In genomic region chrX:65253817-65254216, GRCh38 we compare ENCODE assay signal across 25 cellular contexts.
DNase-seq lines count a peak whose midpoint lies in the region; ATAC-seq, FAIRE-seq and TF ChIP-seq lines count a peak whose summit lies in the region.
"Had no signal": no experiment of that assay in that cellular context is flagged by ENCODE, and none has a peak within 500 bp of the region (broad histone marks: within the 10 kb centered on the region; RNA-seq: fewer than 3 reads in every experiment).

No MANE protein-coding gene starts in this region.

- no peaks in the 10 kb centered on the region for H3K9me3 ChIP-seq in DND-41 (ENCODE audit: insufficient read depth, low read length, severe bottlenecking)
- no peaks in the 10 kb centered on the region for H3K9me3 ChIP-seq in kidney (ENCODE audit: control insufficient read depth in 1 of 2, low read length in 2 of 2)
- peaks cover 0 to 82% (median 30%) of the 10 kb centered on the region in 8 donors for H3K9me3 ChIP-seq in spleen
- peaks cover 0 to 13% (median 0%) of the 10 kb centered on the region in 3 experiments for H3K9me3 ChIP-seq in naive thymus-derived CD4-positive, alpha-beta T cell (ENCODE audit: control insufficient read depth in 2 of 3, low read length in 3 of 3)
- H3K9me3 ChIP-seq: A549, Caco-2 had no signal

- no peaks in the 10 kb centered on the region for H3K27me3 Mint-ChIP-seq in naive thymus-derived CD4-positive, alpha-beta T cell
- H3K27me3 Mint-ChIP-seq: B cell; CD4-positive, alpha-beta T cell had no signal

- no peak for TF ChIP-seq POLR2A in spleen (IDR thresholded peaks at IDR 0.05)

- H3K36me3 ChIP-seq in DND-41 (ENCODE audit: insufficient read depth, low read length) (no peaks in the 10 kb centered on the region), kidney (ENCODE audit: control insufficient read depth in 1 of 2, insufficient read depth in 2 of 2, low read length in 2 of 2) (no peaks in the 10 kb centered on the region), spleen (no peaks in the 10 kb centered on the region)
- H3K36me3 ChIP-seq in naive thymus-derived CD4-positive, alpha-beta T cell (ENCODE audit: control insufficient read depth in 2 of 3, insufficient read depth in 3 of 3, low read length in 3 of 3), result no peaks in the 10 kb centered on the region
- H3K36me3 ChIP-seq: BLaER1 treated with 17β-estradiol and CSF1 and Interleukin-3, amounts not matched to agents 10 nM and 100 nM had no signal

- no peak for FAIRE-seq in kidney (lab: Jason Lieb, UNC)
- FAIRE-seq: G401.6, GM12878, GM12892, GM18507, GM19239 had no signal

- H3K27ac ChIP-seq in DND-41 (ENCODE audit: low read length) (peak overlapping the region; percentile 20; the same call in 1 of the 2 replicates), kidney (ENCODE audit: low read depth in 2 of 2, low read length in 2 of 2) (no peak overlapping the region), spleen (no peak overlapping the region)
- H3K27ac ChIP-seq in naive thymus-derived CD4-positive, alpha-beta T cell (ENCODE audit: low read depth, low read length), result no peak overlapping the region
- H3K27ac ChIP-seq: 22Rv1; A549; BLaER1 treated with 17β-estradiol and CSF1 and Interleukin-3, amounts not matched to agents 10 nM and 100 nM; C4-2B had no signal

- H2AFZ ChIP-seq in DND-41 (ENCODE audit: low read depth, low read length), result no peak overlapping the region

- no peaks in the 10 kb centered on the region for H3K79me2 ChIP-seq in DND-41 (ENCODE audit: insufficient read depth, low read length)

- CTCF ChIA-PET in naive thymus-derived CD4-positive, alpha-beta T cell (lab: Charles Lee), result no interaction called here

- TF ChIP-seq CTCF in DND-41 (IDR thresholded peaks at IDR 0.05; ENCODE audit: borderline replicate concordance, extremely low read depth, low read length, poor library complexity, severe bottlenecking), result no peak
- TF ChIP-seq CTCF in kidney (IDR thresholded peaks at IDR 0.05; ENCODE audit: borderline replicate concordance, extremely low read depth, insufficient read depth), result no peak
- TF ChIP-seq CTCF in spleen (IDR thresholded peaks at IDR 0.05 in 8 of 11, conservative IDR thresholded peaks at IDR 0.05 in 3 of 11), result no peak
- TF ChIP-seq CTCF in GM20000 (IDR thresholded peaks at IDR 0.05; ENCODE audit: extremely low read depth, missing control alignments), result no peak

- no peak for ATAC-seq in DND-41 (ENCODE audit: insufficient read depth, low read depth)
- ATAC-seq in naive thymus-derived CD4-positive, alpha-beta T cell, result no peak
- ATAC-seq: A549; CD8-positive, alpha-beta T cell; GM12878 had no signal

- H3K36me3 Mint-ChIP-seq in naive thymus-derived CD4-positive, alpha-beta T cell, result peaks cover 0 to 9% (median 2%) of the 10 kb centered on the region in 5 donors

- H3K9ac ChIP-seq in DND-41 (ENCODE audit: low read depth, low read length) (no peak overlapping the region), kidney (ENCODE audit: low read length in 2 of 2) (no peak overlapping the region)
- H3K9ac ChIP-seq: BLaER1 treated with 17β-estradiol and CSF1 and Interleukin-3, amounts not matched to agents 10 nM and 100 nM had no signal

- no peak for DNase-seq in DND-41
- peak; percentile 55 for DNase-seq in kidney
- DNase-seq in spleen, result peak; percentile 59
- DNase-seq in naive thymus-derived CD4-positive, alpha-beta T cell, result no peak
- DNase-seq in GM20000 (ENCODE audit: low spot score), result no peak
- DNase-seq: AML-193; Caco-2; Calu3; CD4-positive, alpha-beta T cell; CD8-positive, alpha-beta T cell; DMS 273 treated with DMSO at 0.1 percent for 48 hours; DMS153; DMS53; DMS79; GF-D8 had no signal

- H3K4me3 ChIP-seq in DND-41 (ENCODE audit: low read depth in 1 of 2, low read length in 2 of 2) (no peak overlapping the region), kidney (ENCODE audit: low read length in 2 of 2) (no peak overlapping the region), spleen (no peak overlapping the region)
- no peak overlapping the region for H3K4me3 ChIP-seq in naive thymus-derived CD4-positive, alpha-beta T cell (ENCODE audit: low read length)
- H3K4me3 ChIP-seq: A549; BLaER1 treated with 17β-estradiol and CSF1 and Interleukin-3, amounts not matched to agents 10 nM and 100 nM; GM12878 had no signal

- H4K20me1 ChIP-seq in DND-41 (ENCODE audit: insufficient read depth, low read length), result no peaks in the 10 kb centered on the region
- H4K20me1 ChIP-seq: BLaER1 treated with 17β-estradiol and CSF1 and Interleukin-3, amounts not matched to agents 10 nM and 100 nM had no signal

- no peak overlapping the region for H3K27ac Mint-ChIP-seq in naive thymus-derived CD4-positive, alpha-beta T cell
- H3K27ac Mint-ChIP-seq: B cell; CD4-positive, alpha-beta T cell; CD8-positive, alpha-beta T cell had no signal

- peaks cover 32% of the 10 kb centered on the region for H3K4me1 ChIP-seq in DND-41 (ENCODE audit: insufficient read depth, low read length)
- no peaks in the 10 kb centered on the region for H3K4me1 ChIP-seq in kidney (ENCODE audit: control insufficient read depth in 1 of 2, insufficient read depth in 1 of 2, low read depth in 1 of 2, low read length in 2 of 2)
- no peaks in the 10 kb centered on the region for H3K4me1 ChIP-seq in spleen
- no peaks in the 10 kb centered on the region for H3K4me1 ChIP-seq in naive thymus-derived CD4-positive, alpha-beta T cell (ENCODE audit: control insufficient read depth in 2 of 2, insufficient read depth in 2 of 2, low read length in 2 of 2)
- H3K4me1 ChIP-seq: A549; BLaER1 treated with 17β-estradiol and CSF1 and Interleukin-3, amounts not matched to agents 10 nM and 100 nM; Caco-2 had no signal

- no peak overlapping the region for H3K4me3 Mint-ChIP-seq in naive thymus-derived CD4-positive, alpha-beta T cell
- H3K4me3 Mint-ChIP-seq: B cell; CD4-positive, alpha-beta T cell; CD8-positive, alpha-beta T cell had no signal

- no peak overlapping the region for H3K4me2 ChIP-seq in DND-41 (ENCODE audit: insufficient read depth, low read length)
- H3K4me2 ChIP-seq: A549; BLaER1 treated with 17β-estradiol and CSF1 and Interleukin-3, amounts not matched to agents 10 nM and 100 nM had no signal

- peaks cover 0 to 10% (median 0%) of the 10 kb centered on the region in 7 donors for H3K4me1 Mint-ChIP-seq in naive thymus-derived CD4-positive, alpha-beta T cell
- H3K4me1 Mint-ChIP-seq: B cell had no signal

- H3K9me3 Mint-ChIP-seq in naive thymus-derived CD4-positive, alpha-beta T cell, result peaks cover 1 to 87% (median 30%) of the 10 kb centered on the region in 11 donors

- H3K27me3 ChIP-seq in DND-41 (ENCODE audit: insufficient read depth, low read length, poor library complexity) (no peaks in the 10 kb centered on the region), spleen (replicated peaks in 1 of 7) (no peaks in the 10 kb centered on the region)
- H3K27me3 ChIP-seq in naive thymus-derived CD4-positive, alpha-beta T cell (ENCODE audit: control insufficient read depth in 2 of 2, insufficient read depth in 2 of 2, low read length in 2 of 2), result no peaks in the 10 kb centered on the region

- WGBS in spleen, 5 donors, result 70 to 100% (median 89%) methylated on average over 1 to 6 of the region's 6 CpGs

- POLR2A ChIA-PET in naive thymus-derived CD4-positive, alpha-beta T cell (lab: Charles Lee), result no interaction called here

- intact Hi-C loops in kidney (cut with DNase I) (no loop called here), spleen (cut with DNase I; ENCODE audit: low total_unique reads) (no loop called here)
- intact Hi-C loops in naive thymus-derived CD4-positive, alpha-beta T cell (cut with micrococcal nuclease), result no loop called here

Comparison
In these comparisons a context has a peak if more than half of its experiments do, and no peak if none do; other contexts are left out.
1. DNase-seq: peak in kidney (single experiment) and spleen (single experiment); none in DND-41 (single experiment), naive thymus-derived CD4-positive, alpha-beta T cell (0 of 9) and GM20000 (single experiment).